In the genomic region with DNA sequence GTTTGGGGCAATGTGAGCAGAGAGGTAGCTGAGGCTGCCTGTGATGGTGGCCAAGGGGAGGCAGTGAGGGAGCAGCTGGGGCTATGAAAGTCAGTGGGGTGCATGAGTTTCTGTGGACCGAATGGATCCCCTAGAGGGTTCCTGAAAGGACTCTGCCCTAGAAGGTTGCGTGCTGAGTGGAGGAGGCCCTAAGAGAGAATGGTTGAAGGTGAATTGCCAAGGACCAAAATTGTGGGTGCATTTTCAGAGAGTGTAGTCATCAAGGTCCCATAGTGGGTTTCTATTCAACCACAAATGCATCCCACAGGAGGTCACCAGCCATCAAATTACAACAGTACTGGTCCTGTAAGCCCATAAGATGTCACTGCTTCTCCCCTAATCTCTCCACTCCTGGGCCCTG, we compare ENCODE assay signal across 22 cellular contexts.
DNase-seq lines count a peak whose midpoint lies in the region; ATAC-seq and TF ChIP-seq lines count a peak whose summit lies in the region.
"Had no signal": no experiment of that assay in that cellular context is flagged by ENCODE, and none has a peak within 500 bp of the region (broad histone marks: within the 10 kb centered on the region; RNA-seq: fewer than 3 reads in every experiment).

No MANE protein-coding gene starts in this region.

- H3K4me1 ChIP-seq in stomach: no peaks in the 10 kb centered on the region
- H3K4me1 ChIP-seq: BE2C had no signal

- peaks cover 3% of the 10 kb centered on the region for H3K9me3 Mint-ChIP-seq in activated T-helper 17 cell treated with anti-CD3 and anti-CD28 coated beads, Interleukin-2, amount 50 U/mL, for 72 hours
- peaks cover 5% of the 10 kb centered on the region for H3K9me3 Mint-ChIP-seq in stimulated activated memory B cell treated with anti-CD40 and anti-IgM and Interleukin-4, amounts not matched to agents 10 μg/mL and 1 μg/mL and 100 μg/mL, for 72 hours
- H3K9me3 Mint-ChIP-seq in nephron progenitor cell: peaks cover 25% of the 10 kb centered on the region
- peaks cover 0 to 15% (median 7%) of the 10 kb centered on the region in 9 donors for H3K9me3 Mint-ChIP-seq in naive thymus-derived CD8-positive, alpha-beta T cell

- DNase-seq in nephron progenitor cell: no peak
- no peak for DNase-seq in stomach
- no peak for DNase-seq in naive thymus-derived CD8-positive, alpha-beta T cell
- DNase-seq: ACHN; BE2C; C1 segment of cervical spinal cord; CD4-positive, CD25-positive, alpha-beta regulatory T cell; CD8-positive, alpha-beta memory T cell; COR-L47; DMS 273 treated with DMSO at 0.1 percent for 48 hours; DMS53; DND-41; EL; HCEC 1CT; KBM-7 had no signal

- H3K27ac Mint-ChIP-seq in activated T-helper 17 cell treated with anti-CD3 and anti-CD28 coated beads, Interleukin-2, amount 50 U/mL, for 72 hours: no peak overlapping the region
- H3K27ac Mint-ChIP-seq in stimulated activated memory B cell treated with anti-CD40 and anti-IgM and Interleukin-4, amounts not matched to agents 10 μg/mL and 1 μg/mL and 100 μg/mL, for 72 hours: no peak overlapping the region
- H3K27ac Mint-ChIP-seq in nephron progenitor cell: no peak overlapping the region
- no peak overlapping the region for H3K27ac Mint-ChIP-seq in naive thymus-derived CD8-positive, alpha-beta T cell
- H3K27ac Mint-ChIP-seq: CD4-positive, CD25-positive, alpha-beta regulatory T cell; CD8-positive, alpha-beta memory T cell; GM23338; IgD-negative memory B cell had no signal

- no peak overlapping the region for H3K27ac ChIP-seq in stomach

- no peaks in the 10 kb centered on the region for H3K4me1 Mint-ChIP-seq in activated T-helper 17 cell treated with anti-CD3 and anti-CD28 coated beads, Interleukin-2, amount 50 U/mL, for 72 hours
- H3K4me1 Mint-ChIP-seq in stimulated activated memory B cell treated with anti-CD40 and anti-IgM and Interleukin-4, amounts not matched to agents 10 μg/mL and 1 μg/mL and 100 μg/mL, for 72 hours: no peaks in the 10 kb centered on the region
- H3K4me1 Mint-ChIP-seq in nephron progenitor cell: peaks cover 11% of the 10 kb centered on the region
- H3K4me1 Mint-ChIP-seq in naive thymus-derived CD8-positive, alpha-beta T cell: no peaks in the 10 kb centered on the region
- H3K4me1 Mint-ChIP-seq: CD4-positive, CD25-positive, alpha-beta regulatory T cell; CD8-positive, alpha-beta memory T cell; GM23338; IgD-negative memory B cell had no signal

- no peaks in the 10 kb centered on the region for H3K36me3 Mint-ChIP-seq in activated T-helper 17 cell treated with anti-CD3 and anti-CD28 coated beads, Interleukin-2, amount 50 U/mL, for 72 hours (ENCODE audit: low read depth)
- no peaks in the 10 kb centered on the region for H3K36me3 Mint-ChIP-seq in stimulated activated memory B cell treated with anti-CD40 and anti-IgM and Interleukin-4, amounts not matched to agents 10 μg/mL and 1 μg/mL and 100 μg/mL, for 72 hours
- H3K36me3 Mint-ChIP-seq in nephron progenitor cell (ENCODE audit: low read depth): no peaks in the 10 kb centered on the region
- peaks cover 0 to 9% (median 3%) of the 10 kb centered on the region in 3 donors for H3K36me3 Mint-ChIP-seq in naive thymus-derived CD8-positive, alpha-beta T cell
- H3K36me3 Mint-ChIP-seq: CD4-positive, CD25-positive, alpha-beta regulatory T cell had no signal

- TF ChIP-seq CTCF in nephron progenitor cell (IDR thresholded peaks at IDR 0.05): no peak
- no peak for TF ChIP-seq CTCF in stomach (IDR thresholded peaks at IDR 0.05)

- H3K4me3 ChIP-seq in stomach: no peak overlapping the region
- H3K4me3 ChIP-seq: GM23338 had no signal

- TF ChIP-seq POLR2A in stomach (IDR thresholded peaks at IDR 0.05): no peak

- POLR2A ChIA-PET in naive thymus-derived CD8-positive, alpha-beta T cell (lab: Charles Lee): no interaction called here

- no peak for TF ChIP-seq EP300 in stomach (IDR thresholded peaks at IDR 0.05)

- H3K4me3 Mint-ChIP-seq in activated T-helper 17 cell treated with anti-CD3 and anti-CD28 coated beads, Interleukin-2, amount 50 U/mL, for 72 hours: no peak overlapping the region
- no peak overlapping the region for H3K4me3 Mint-ChIP-seq in stimulated activated memory B cell treated with anti-CD40 and anti-IgM and Interleukin-4, amounts not matched to agents 10 μg/mL and 1 μg/mL and 100 μg/mL, for 72 hours
- H3K4me3 Mint-ChIP-seq in nephron progenitor cell: no peak overlapping the region
- H3K4me3 Mint-ChIP-seq in naive thymus-derived CD8-positive, alpha-beta T cell: no peak overlapping the region
- H3K4me3 Mint-ChIP-seq: CD4-positive, CD25-positive, alpha-beta regulatory T cell; CD8-positive, alpha-beta memory T cell; GM23338; IgD-negative memory B cell had no signal

- peaks cover 0 to 8% (median under 1%) of the 10 kb centered on the region in 4 donors for H3K9me3 ChIP-seq in stomach
- H3K9me3 ChIP-seq: BE2C had no signal

- intact Hi-C loops in stomach (cut with DNase I; ENCODE audit: low total_unique reads): no loop called here

- H3K36me3 ChIP-seq in stomach: no peaks in the 10 kb centered on the region
- H3K36me3 ChIP-seq: BE2C had no signal

- 71 to 88% (median 76%) methylated on average over 2 of the region's 2 CpGs for WGBS in stomach, 5 donors

- H3K27me3 Mint-ChIP-seq in activated T-helper 17 cell treated with anti-CD3 and anti-CD28 coated beads, Interleukin-2, amount 50 U/mL, for 72 hours: peaks cover 21% of the 10 kb centered on the region
- peaks cover 31% of the 10 kb centered on the region for H3K27me3 Mint-ChIP-seq in stimulated activated memory B cell treated with anti-CD40 and anti-IgM and Interleukin-4, amounts not matched to agents 10 μg/mL and 1 μg/mL and 100 μg/mL, for 72 hours
- peaks cover 17% of the 10 kb centered on the region for H3K27me3 Mint-ChIP-seq in nephron progenitor cell (ENCODE audit: low read depth, poor library complexity)
- peaks cover 12 to 42% (median 25%) of the 10 kb centered on the region in 5 donors for H3K27me3 Mint-ChIP-seq in naive thymus-derived CD8-positive, alpha-beta T cell
- H3K27me3 Mint-ChIP-seq: CD4-positive, CD25-positive, alpha-beta regulatory T cell had no signal

- ATAC-seq in GM18867 (IDR thresholded peaks at IDR 0.05; ENCODE audit: unreplicated experiment) (peak; percentile 52), HG02852 (IDR thresholded peaks at IDR 0.05; ENCODE audit: unreplicated experiment) (peak; percentile 55)
- peak; percentile 51 for ATAC-seq in activated T-helper 17 cell treated with anti-CD3 and anti-CD28 coated beads, Interleukin-2, amount 50 U/mL, for 72 hours (replicated peaks)
- peak; percentile 49 for ATAC-seq in stimulated activated memory B cell treated with anti-CD40 and anti-IgM and Interleukin-4, amounts not matched to agents 10 μg/mL and 1 μg/mL and 100 μg/mL, for 72 hours
- no peak for ATAC-seq in naive thymus-derived CD8-positive, alpha-beta T cell
- ATAC-seq: GM23338, HepG2 had no signal

- H3K27me3 ChIP-seq in stomach: no peaks in the 10 kb centered on the region
- H3K27me3 ChIP-seq: BE2C had no signal

Comparison
In these comparisons a context has a peak if more than half of its experiments do, and no peak if none do; other contexts are left out.
1. ATAC-seq: peak in GM18867 (single experiment), HG02852 (single experiment), activated T-helper 17 cell treated with anti-CD3 and anti-CD28 coated beads, Interleukin-2, amount 50 U/mL, for 72 hours (single experiment) and stimulated activated memory B cell treated with anti-CD40 and anti-IgM and Interleukin-4, amounts not matched to agents 10 μg/mL and 1 μg/mL and 100 μg/mL, for 72 hours (single experiment); none in naive thymus-derived CD8-positive, alpha-beta T cell (0 of 2).